In the genomic region with DNA sequence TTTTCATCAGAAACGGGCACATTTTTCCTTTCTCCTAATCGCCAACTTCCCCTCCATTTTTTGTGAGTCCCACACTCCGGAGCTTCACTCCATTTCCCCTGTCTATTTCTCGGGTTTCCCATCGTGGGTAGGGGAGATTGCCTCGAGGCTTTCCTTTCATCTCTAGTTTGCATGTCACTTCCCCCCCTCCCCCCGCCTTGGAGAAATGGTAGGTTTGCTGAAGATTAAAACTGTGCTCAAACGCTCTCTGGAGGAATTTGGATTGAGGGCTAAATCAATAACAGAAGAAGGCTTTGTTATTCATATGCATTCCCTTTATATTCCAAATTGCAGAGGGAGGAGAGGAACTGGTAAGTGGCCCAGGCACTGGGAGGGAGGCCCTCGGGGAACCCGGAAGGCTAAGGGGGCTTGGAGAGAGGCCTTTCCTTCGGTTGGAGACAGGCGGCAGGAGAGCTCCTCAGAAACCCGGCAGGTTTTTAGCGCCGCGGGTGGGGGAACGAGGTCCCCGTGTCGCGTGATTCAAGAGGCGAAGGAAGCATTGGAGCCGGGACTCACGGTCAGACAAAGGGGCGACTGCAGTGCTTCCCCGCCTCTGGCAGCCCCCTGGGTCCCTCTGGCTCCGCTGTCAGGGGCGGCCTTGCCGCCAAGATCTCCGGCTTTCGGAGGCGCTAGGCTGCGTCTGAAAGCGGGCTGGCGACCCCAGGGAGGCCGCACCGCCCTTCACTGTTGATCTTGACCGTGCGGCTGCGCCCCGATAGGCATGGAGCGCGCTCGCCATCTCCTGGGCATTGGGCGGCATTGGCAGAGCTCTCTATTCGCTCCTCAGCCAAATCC, we compare ENCODE assay signal across 9 cellular contexts. TPM values are rescaled to one million over a fixed set of nuclear protein-coding genes. Genes with fewer than 3 reads are reported as not detected.
DNase-seq lines count a peak whose midpoint lies in the region; ATAC-seq, FAIRE-seq and TF ChIP-seq lines count a peak whose summit lies in the region.
"Had no signal": no experiment of that assay in that cellular context is flagged by ENCODE, and none has a peak within 500 bp of the region (broad histone marks: within the 10 kb centered on the region; RNA-seq: fewer than 3 reads in every experiment).

No MANE protein-coding gene starts in this region.

- FAIRE-seq in astrocyte (lab: Jason Lieb, UNC): no peak

- H4K20me1 ChIP-seq in SU-DHL-6 (ENCODE audit: low read depth, low read length) (no peaks in the 10 kb centered on the region), astrocyte (ENCODE audit: insufficient read depth, low read length) (peaks cover 5% of the 10 kb centered on the region)

- peak overlapping the region; percentile 47; the same call in 1 of the 2 replicates for H3K9ac ChIP-seq in SU-DHL-6 (ENCODE audit: low read length)
- H3K9ac ChIP-seq in astrocyte (ENCODE audit: low read length): no peak overlapping the region

- peak overlapping the region; percentile 74 for H3K4me3 Mint-ChIP-seq in astrocyte (ENCODE audit: unreplicated experiment)

- H3K4me3 ChIP-seq in HAP-1: peak overlapping the region; percentile 37
- peak overlapping the region; percentile 42 for H3K4me3 ChIP-seq in SU-DHL-6 (ENCODE audit: insufficient read depth, low read length, poor library complexity, severe bottlenecking)
- H3K4me3 ChIP-seq in astrocyte (ENCODE audit: insufficient read depth, low read depth, low read length): peak overlapping the region; percentile 35
- H3K4me3 ChIP-seq in iPS DF 6.9 (ENCODE audit: low read length): no peak overlapping the region; the same call in 1 of the 2 replicates
- peak overlapping the region; percentile 45 to 70 (median 68) for H3K4me3 ChIP-seq in sigmoid colon

- DNase-seq in GM10266 (ENCODE audit: extremely low spot score) (peak; percentile 81), HAP-1 (ENCODE audit: low spot score in 2 of 2) (peak; percentile 93 to 99), M059J (ENCODE audit: low read depth) (peak; percentile 84), astrocyte (ENCODE audit: low read depth) (no peak), iPS DF 6.9 (ENCODE audit: low read depth, low spot score) (peak; percentile 87), sigmoid colon (peak; percentile 92)

- intact Hi-C loops in sigmoid colon (cut with DNase I): loop anchor here (2.0 to 5.0 kb wide), 3 partner anchors 16 to 930 kb away; a partner anchor contains a TSS

- no peak overlapping the region for H3K27ac ChIP-seq in SU-DHL-6 (ENCODE audit: low read depth, low read length)
- no peak overlapping the region for H3K27ac ChIP-seq in astrocyte (ENCODE audit: low read depth, low read length)
- H3K27ac ChIP-seq in iPS DF 6.9 (ENCODE audit: low read length): no peak overlapping the region
- peak overlapping the region in 3 of 4 donors; percentile 92 to 96 (median 94) for H3K27ac ChIP-seq in sigmoid colon

- H3K36me3 ChIP-seq in HAP-1 (replicated peaks) (no peaks in the 10 kb centered on the region), SU-DHL-6 (ENCODE audit: low read length) (no peaks in the 10 kb centered on the region), astrocyte (ENCODE audit: insufficient read depth, low read length) (no peaks in the 10 kb centered on the region), iPS DF 6.9 (ENCODE audit: control insufficient read depth, insufficient read depth, low read length) (no peaks in the 10 kb centered on the region), sigmoid colon (no peaks in the 10 kb centered on the region)

- in situ Hi-C loops in HAP-1 (cut with MboI; ENCODE audit: low sequenced_read_pairs): loop anchor here (5.0 to 25.0 kb wide), 4 partner anchors 410 to 1385 kb away; no protein-coding TSS in a partner anchor

- no peak for TF ChIP-seq POLR2A in sigmoid colon (IDR thresholded peaks at IDR 0.05)

- WGBS in iPS DF 6.9 (ENCODE audit: insufficient coverage, insufficient read length): no CpG with 5 or more reads among the region's 45 CpGs
- WGBS in sigmoid colon, 2 donors: 1 to 2% methylated on average over 45 of the region's 45 CpGs

- no peaks in the 10 kb centered on the region for H3K27me3 ChIP-seq in HAP-1 (ENCODE audit: low read depth)
- no peaks in the 10 kb centered on the region for H3K27me3 ChIP-seq in SU-DHL-6 (ENCODE audit: low read length)
- peaks cover 95% of the 10 kb centered on the region for H3K27me3 ChIP-seq in astrocyte (ENCODE audit: insufficient read depth, low read length)
- H3K27me3 ChIP-seq in iPS DF 6.9 (ENCODE audit: control insufficient read depth, insufficient read depth, low read length): peaks cover 71% of the 10 kb centered on the region
- peaks cover 0 to 98% (median 35%) of the 10 kb centered on the region in 3 donors for H3K27me3 ChIP-seq in sigmoid colon

- H3K9me2 ChIP-seq in SU-DHL-6 (replicated peaks; ENCODE audit: insufficient read depth, low read length): no peaks in the 10 kb centered on the region

- H2AFZ ChIP-seq in SU-DHL-6 (ENCODE audit: low read depth, low read length, severe bottlenecking) (peak overlapping the region; percentile 96), astrocyte (ENCODE audit: low read depth, low read length) (peak overlapping the region; percentile 55)

- no peaks in the 10 kb centered on the region for H3F3A ChIP-seq in SU-DHL-6 (ENCODE audit: insufficient read depth)

- TF ChIP-seq CTCF in GM10266 (IDR thresholded peaks at IDR 0.05; ENCODE audit: control insufficient read depth, insufficient read depth, low read depth, missing control alignments) (peak; percentile 83), SU-DHL-6 (IDR thresholded peaks at IDR 0.05; ENCODE audit: insufficient read depth, low read length, poor library complexity, severe bottlenecking) (peak; percentile 26), astrocyte (IDR thresholded peaks at IDR 0.05; ENCODE audit: insufficient read depth, low read depth, low read length) (peak; percentile 61), sigmoid colon (IDR thresholded peaks at IDR 0.05) (peak; percentile 70 to 95 (median 88))

- H3K27ac Mint-ChIP-seq in astrocyte (ENCODE audit: unreplicated experiment): peak overlapping the region; percentile 66

- H3K79me2 ChIP-seq in SU-DHL-6 (ENCODE audit: insufficient read depth, low read length): no peaks in the 10 kb centered on the region
- H3K79me2 ChIP-seq in astrocyte (ENCODE audit: insufficient read depth, low read length): no peaks in the 10 kb centered on the region

- no peak for TF ChIP-seq EP300 in sigmoid colon (IDR thresholded peaks at IDR 0.05)

- H3K9me3 ChIP-seq in HAP-1: no peaks in the 10 kb centered on the region
- no peaks in the 10 kb centered on the region for H3K9me3 ChIP-seq in SU-DHL-6 (ENCODE audit: insufficient read depth, low read length)
- H3K9me3 ChIP-seq in astrocyte (ENCODE audit: insufficient read depth, low read depth, low read length): peaks cover 17% of the 10 kb centered on the region
- H3K9me3 ChIP-seq in iPS DF 6.9 (ENCODE audit: control insufficient read depth, insufficient read depth, low read length): no peaks in the 10 kb centered on the region
- H3K9me3 ChIP-seq in sigmoid colon: no peaks in the 10 kb centered on the region

- peaks cover 3% of the 10 kb centered on the region for H3K36me3 Mint-ChIP-seq in astrocyte (ENCODE audit: low read depth, unreplicated experiment)

- H3K4me1 ChIP-seq in HAP-1 (peaks cover 30% of the 10 kb centered on the region), astrocyte (ENCODE audit: insufficient read depth, low read length) (peaks cover 7% of the 10 kb centered on the region), iPS DF 6.9 (ENCODE audit: control insufficient read depth, insufficient read depth, low read length) (peaks cover 6% of the 10 kb centered on the region; the same call in 1 of the 2 replicates), sigmoid colon (peaks cover 0 to 41% (median 34%) of the 10 kb centered on the region in 4 donors)

- H3K4me1 Mint-ChIP-seq in astrocyte (ENCODE audit: low read depth, unreplicated experiment): peaks cover 4% of the 10 kb centered on the region

- peaks cover 25% of the 10 kb centered on the region for H3K9me3 Mint-ChIP-seq in astrocyte (ENCODE audit: unreplicated experiment)

- peaks cover 85% of the 10 kb centered on the region for H3K27me3 Mint-ChIP-seq in astrocyte (ENCODE audit: low read depth, unreplicated experiment)

- ATAC-seq in GM19328 (IDR thresholded peaks at IDR 0.05; ENCODE audit: unreplicated experiment): no peak

- H3K4me2 ChIP-seq in SU-DHL-6 (ENCODE audit: low read depth, low read length, poor library complexity, severe bottlenecking) (peak overlapping the region; percentile 67), astrocyte (ENCODE audit: low read length) (peak overlapping the region; percentile 76)

RNA-seq across cellular contexts. Expression of a gene that starts 2.4 kb away (rescaled TPM):
- 0.12 TPM in 1 of 2 replicates, not detected in the other for total RNA-seq in M059J (2014; rRNA removed; shearing (Covaris generic))
- total RNA-seq in astrocyte (not detected in 2 replicates), sigmoid colon (1 to 10 TPM in 3 of 4 donors, not detected in 1; 1.3 to 1.8 (median 1.7) TPM)
- under 1 TPM in 1 of 3 donors, not detected in 2; 0.15 TPM for polyA plus RNA-seq in sigmoid colon
- total RNA-seq: subcutaneous adipose tissue had no signal

RNA-seq across cellular contexts. Expression of a gene that starts 4.7 kb away (rescaled TPM):
- 2.1 and 3.6 TPM in 2 replicates for total RNA-seq in M059J (2014; rRNA removed; shearing (Covaris generic))
- total RNA-seq in astrocyte (not detected in 2 replicates), sigmoid colon (10 to 100 TPM; 18.7 to 48.9 (median 34.1) TPM)
- polyA plus RNA-seq in sigmoid colon: 1 to 10 TPM in 2 of 3 donors, not detected in 1; 2.3 to 2.4 TPM

RNA-seq across cellular contexts. Expression of a gene that starts 9.9 kb away (rescaled TPM):
- total RNA-seq in M059J (2014; rRNA removed; shearing (Covaris generic)): 14.3 and 16.9 TPM in 2 replicates
- not detected in 2 replicates for total RNA-seq in astrocyte
- 10 to 100 TPM; 18.3 to 39.3 (median 24.9) TPM for total RNA-seq in sigmoid colon
- 1 to 10 TPM in 2 of 3 donors, under 1 TPM in 1; 0.69 to 3.6 (median 2.1) TPM for polyA plus RNA-seq in sigmoid colon
- total RNA-seq: subcutaneous adipose tissue had no signal

RNA-seq across cellular contexts. Expression of a gene that starts 13.4 kb away (rescaled TPM):
- not detected in 2 replicates for total RNA-seq in M059J (2014; rRNA removed; shearing (Covaris generic))
- total RNA-seq in astrocyte (not detected in 2 replicates), sigmoid colon (1 to 10 TPM; 1.2 to 4.6 (median 2.1) TPM)
- polyA plus RNA-seq in sigmoid colon: under 1 TPM in 1 of 3 donors, not detected in 2; 0.07 TPM

RNA-seq across cellular contexts. Expression of a gene that starts 19.4 kb away (rescaled TPM):
- 9.3 and 15.0 TPM in 2 replicates for total RNA-seq in M059J (2014; rRNA removed; shearing (Covaris generic))
- total RNA-seq in astrocyte (not detected in 2 replicates), sigmoid colon (10 to 100 TPM; 10.7 to 46.0 (median 17.9) TPM)
- polyA plus RNA-seq in sigmoid colon: 1 to 10 TPM in 2 of 3 donors, under 1 TPM in 1; 0.23 to 2.4 (median 1.5) TPM

Comparison
In these comparisons a context has a peak if more than half of its experiments do, and no peak if none do; other contexts are left out.
1. CTCF ChIP-seq: peak in every context shown above with its lines; median percentile 88 in sigmoid colon; 83 in GM10266; 61 in astrocyte; 26 in SU-DHL-6.
2. H3K27ac ChIP-seq: peak in sigmoid colon (3 of 4); none in SU-DHL-6 (single experiment), astrocyte (single experiment) and iPS DF 6.9 (single experiment).
3. RNA of a gene that starts 9.9 kb away (total RNA-seq): 18.3 to 39.3 TPM in sigmoid colon and 14.3 to 16.9 TPM in M059J; not detected in astrocyte; every median in the first group is over 10 times any median in the second.